22 cellular contexts compared by ENCODE assay signal in the genomic region with DNA sequence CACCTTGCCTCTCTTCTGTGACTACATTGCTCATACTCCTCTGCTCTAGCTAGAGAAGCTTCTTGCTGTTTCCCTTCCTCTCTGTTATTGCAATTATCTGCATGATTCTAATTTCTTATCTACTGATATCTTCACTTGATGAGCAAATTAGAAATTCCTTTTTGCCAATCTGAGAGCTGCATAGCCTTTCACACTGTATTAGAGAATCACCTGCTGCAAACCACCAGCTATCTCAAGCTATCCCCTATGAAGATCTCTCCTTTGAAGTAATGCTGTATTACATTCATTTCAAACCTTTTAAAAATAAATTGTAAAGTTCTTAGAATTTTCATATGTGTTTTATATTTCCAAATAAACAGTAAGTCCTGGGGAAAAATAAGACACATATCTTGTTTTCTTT.
A peak's percentile ranks its signal among the peaks of the same experiment; 100 is the strongest.
DNase-seq lines count a peak whose midpoint lies in the region; ATAC-seq lines count a peak whose summit lies in the region.
"Had no signal": no experiment of that assay in that cellular context is flagged by ENCODE, and none has a peak within 500 bp of the region (broad histone marks: within the 10 kb centered on the region; RNA-seq: fewer than 3 reads in every experiment).

No MANE protein-coding gene starts in this region.

- DNase-seq in RPMI8226 (no peak), NOMO-1 treated with dmso at 0.1 percent for 144 hours (lab: John Stamatoyannopoulos, UW; ENCODE audit: unreplicated experiment) (no peak)
- DNase-seq: BE2C, DMS53, GDM1, GOT3, Karpas-422, MG63, NCI-H1048, NCI-H1417 treated with DMSO at 0.1 percent for 48 hours, NCI-H187, NCI-H446 treated with DMSO at 0.1 percent for 48 hours, NCI-H526 treated with DMSO at 0.1 percent for 48 hours, SHP77, T-helper 17 cell had no signal

- ATAC-seq in GM18520 (IDR thresholded peaks at IDR 0.05; ENCODE audit: unreplicated experiment) (peak; percentile 16), GM21786 (IDR thresholded peaks at IDR 0.05; ENCODE audit: unreplicated experiment) (peak; percentile 15), HG03378 (IDR thresholded peaks at IDR 0.05; ENCODE audit: unreplicated experiment) (peak; percentile 44), HG03135 (IDR thresholded peaks at IDR 0.05; ENCODE audit: unreplicated experiment) (no peak), GM21528 (IDR thresholded peaks at IDR 0.05; ENCODE audit: low FRiP score, unreplicated experiment) (no peak)
- ATAC-seq: A549, HCT116, T-helper 17 cell had no signal

Comparison
In these comparisons a context has a peak if more than half of its experiments do, and no peak if none do; other contexts are left out.
1. ATAC-seq: peak in GM18520 (single experiment), GM21786 (single experiment) and HG03378 (single experiment); none in HG03135 (single experiment) and GM21528 (single experiment).